ENCODE assay signal across 9 cellular contexts in genomic region chr9:88941586-88941985, GRCh38. TPM values are rescaled to one million over a fixed set of nuclear protein-coding genes. Genes with fewer than 3 reads are reported as not detected.
DNase-seq lines count a peak whose midpoint lies in the region; FAIRE-seq and TF ChIP-seq lines count a peak whose summit lies in the region.
"Not testable (repeated sequence)": the region's sequence is repeated elsewhere in the genome, so short reads cannot be mapped to it uniquely, and the experiment has no call there.
"Had no signal": no experiment of that assay in that cellular context is flagged by ENCODE, and none has a peak within 500 bp of the region (broad histone marks: within the 10 kb centered on the region; RNA-seq: fewer than 3 reads in every experiment).

No MANE protein-coding gene starts in this region.

- peaks cover 14% of the 10 kb centered on the region for H3K4me1 Mint-ChIP-seq in type B pancreatic cell (ENCODE audit: unreplicated experiment)

- H3K9me3 Mint-ChIP-seq in type B pancreatic cell: not testable (repeated sequence)

- not testable (repeated sequence) for FAIRE-seq in bronchial epithelial cell (lab: Jason Lieb, UNC)

- H3K27ac ChIP-seq in C4-2B (peak overlapping the region; percentile 59), PC-9 (peak overlapping the region; percentile 72), prostate gland (peak overlapping the region in 1 of 2 donors; percentile 35)

- not testable (repeated sequence) for H3K27me3 Mint-ChIP-seq in type B pancreatic cell

- H3F3A ChIP-seq in PC-9 (ENCODE audit: insufficient read depth, low read depth): peaks cover 35% of the 10 kb centered on the region

- DNase-seq in LNCaP clone FGC (ENCODE audit: low read depth): peak; percentile 36
- peak; percentile 79 to 93 for DNase-seq in PC-9
- DNase-seq in bronchial epithelial cell (ENCODE audit: low read depth): peak; percentile 26
- peak; percentile 80 for DNase-seq in islet precursor cell
- DNase-seq in prostate gland (ENCODE audit: low spot score): peak; percentile 48
- not testable (repeated sequence) for DNase-seq in type B pancreatic cell (ENCODE audit: extremely low spot score, unreplicated experiment)

- not testable (repeated sequence) for H3K9me2 ChIP-seq in PC-9 (ENCODE audit: insufficient read depth)

- H3K4me3 ChIP-seq in LNCaP clone FGC (ENCODE audit: low read depth, low read length); PC-9; bronchial epithelial cell (ENCODE audit: low read depth, low read length); prostate gland: not testable (repeated sequence)

- H3K4me2 ChIP-seq in PC-9: peak overlapping the region; percentile 71

- not testable (repeated sequence) for H3K27me3 ChIP-seq in PC-9 (ENCODE audit: insufficient read depth, low read depth); bronchial epithelial cell (ENCODE audit: control insufficient read depth, insufficient read depth, low read length); prostate gland (replicated peaks; ENCODE audit: insufficient read depth)

- H3K36me3 Mint-ChIP-seq in type B pancreatic cell: not testable (repeated sequence)

- not testable (repeated sequence) for H3K36me3 ChIP-seq in PC-9 (ENCODE audit: low read depth); bronchial epithelial cell (ENCODE audit: control insufficient read depth, insufficient read depth, low read length); prostate gland

- not testable (repeated sequence) for H3K9me3 ChIP-seq in PC-9 (ENCODE audit: insufficient read depth, low read depth); prostate gland

- H3K27ac Mint-ChIP-seq in type B pancreatic cell: peak overlapping the region; percentile 60

- not testable (repeated sequence) for TF ChIP-seq CTCF in C4-2B (conservative IDR thresholded peaks at IDR 0.05); LNCaP clone FGC (IDR thresholded peaks at IDR 0.05; ENCODE audit: control insufficient read depth, extremely low read depth, insufficient read depth); PC-9 (conservative IDR thresholded peaks at IDR 0.05); bronchial epithelial cell (IDR thresholded peaks at IDR 0.05; ENCODE audit: insufficient read depth, low read length, severe bottlenecking); prostate gland (IDR thresholded peaks at IDR 0.05); type B pancreatic cell (conservative IDR thresholded peaks at IDR 0.05)

- 46% methylated on average over 5 of the region's 5 CpGs for WGBS in prostate gland

- TF ChIP-seq POLR2A in prostate gland (IDR thresholded peaks at IDR 0.05): not testable (repeated sequence)

- POLR2A ChIA-PET in PC-9 (lab: Charles Lee; ENCODE audit: unreplicated experiment): not testable (repeated sequence)

- CTCF ChIA-PET in PC-9 (lab: Charles Lee): not testable (repeated sequence)

- not testable (repeated sequence) for BruUV-seq in PC-9 (replicated peaks; lab: Mats Ljungman, UMichigan)

- H3K4me1 ChIP-seq in PC-9 (replicated peaks; ENCODE audit: insufficient read depth): peaks cover 79% of the 10 kb centered on the region
- H3K4me1 ChIP-seq in prostate gland (replicated peaks): not testable (repeated sequence)

- H3K79me2 ChIP-seq in PC-9 (ENCODE audit: low read depth): not testable (repeated sequence)

- not testable (repeated sequence) for H2AFZ ChIP-seq in PC-9

- intact Hi-C loops in PC-9 (cut with micrococcal nuclease; ENCODE audit: unreplicated experiment): loop anchor here (5.0 kb wide), 3 partner anchors 51 to 164 kb away; partner anchors contain the start of gene S1PR3
- intact Hi-C loops in prostate gland (cut with DNase I): not testable (repeated sequence)

- H3K4me3 Mint-ChIP-seq in type B pancreatic cell: peak overlapping the region; percentile 21

- H4K20me1 ChIP-seq in PC-9 (ENCODE audit: insufficient read depth): not testable (repeated sequence)

RNA-seq across cellular contexts. Expression of gene S1PR3, which starts 49.7 kb away (rescaled TPM):
- 19.4 and 23.3 TPM in 2 replicates for total RNA-seq in PC-9 (2021)
- total RNA-seq in bronchial epithelial cell: 0.26 and 0.79 TPM in 2 replicates
- total RNA-seq in prostate gland: 10 to 100 TPM in 1 of 2 donors, 1 to 10 TPM in 1; 8.2 to 16.3 TPM
- total RNA-seq in type B pancreatic cell (ENCODE audit: low replicate concordance): 9.3 and 37.9 TPM in 2 replicates
- total RNA-seq: CD4-positive, CD25-positive, alpha-beta regulatory T cell; G401 had no signal
